ENCODE assay signal across 21 cellular contexts in the genomic region with DNA sequence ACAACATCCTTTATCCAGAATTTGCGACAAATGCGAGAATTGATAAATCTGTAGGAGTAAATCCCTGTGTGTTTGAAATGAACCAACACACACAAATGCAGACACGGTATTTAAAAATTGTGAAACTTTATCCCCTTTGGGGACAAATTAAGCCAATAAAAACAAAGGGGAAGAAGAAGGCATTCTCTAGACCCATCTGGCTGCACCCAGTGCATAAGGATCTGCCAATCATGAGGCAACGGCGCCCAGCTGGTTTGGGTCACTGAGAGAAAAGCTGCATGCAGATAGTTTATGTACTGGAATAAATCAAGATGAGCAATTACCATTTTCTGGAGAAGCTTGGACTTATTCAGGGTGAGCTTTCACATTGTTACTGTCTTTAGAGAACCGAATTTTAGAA. TPM values are rescaled to one million over a fixed set of nuclear protein-coding genes. Genes with fewer than 3 reads are reported as not detected.
DNase-seq lines count a peak whose midpoint lies in the region; TF ChIP-seq lines count a peak whose summit lies in the region.
"Had no signal": no experiment of that assay in that cellular context is flagged by ENCODE, and none has a peak within 500 bp of the region (broad histone marks: within the 10 kb centered on the region; RNA-seq: fewer than 3 reads in every experiment).

No MANE protein-coding gene starts in this region.

- peak overlapping the region in 42 of 59 donors; percentile 0 to 93 (median 53) for H3K27ac ChIP-seq in dorsolateral prefrontal cortex
- H3K27ac ChIP-seq: BLaER1 treated with 17β-estradiol and CSF1 and Interleukin-3, amounts not matched to agents 10 nM and 100 nM had no signal

- no peak for TF ChIP-seq CTCF in dorsolateral prefrontal cortex (IDR thresholded peaks at IDR 0.05 in 54 of 56, conservative IDR thresholded peaks at IDR 0.05 in 2 of 56; ENCODE audit: low read depth in 1 of 56, partially characterized antibody in 56 of 56)

- no peak overlapping the region for H3K4me3 ChIP-seq in dorsolateral prefrontal cortex
- H3K4me3 ChIP-seq: BLaER1 treated with 17β-estradiol and CSF1 and Interleukin-3, amounts not matched to agents 10 nM and 100 nM; GM12878; GM23338; MG63 had no signal

- peaks cover 0 to 6% (median 0%) of the 10 kb centered on the region in 45 donors for H3K27me3 ChIP-seq in dorsolateral prefrontal cortex
- H3K27me3 ChIP-seq: BLaER1 treated with 17β-estradiol and CSF1 and Interleukin-3, amounts not matched to agents 10 nM and 100 nM had no signal

- intact Hi-C loops in dorsolateral prefrontal cortex (cut with DNase I), result loop anchor here (10.0 kb wide), 3 partner anchors 78 to 198 kb away; no protein-coding TSS in a partner anchor

- DNase-seq in NCI-H82 (lab: John Stamatoyannopoulos, UW), result peak; percentile 40
- DNase-seq in NCI-H82 treated with DMSO at 0.1 percent for 48 hours (lab: John Stamatoyannopoulos, UW; ENCODE audit: unreplicated experiment), result no peak
- peak in 7 of 10 donors; percentile 37 to 65 (median 45) for DNase-seq in dorsolateral prefrontal cortex
- peak; percentile 30 for DNase-seq in medulla oblongata (ENCODE audit: extremely low spot score)
- no peak for DNase-seq in ecto neural progenitor cell (ENCODE audit: low spot score)
- no peak for DNase-seq in NCI-H2107 (lab: John Stamatoyannopoulos, UW)
- DNase-seq in H4 (ENCODE audit: low spot score), result no peak
- DNase-seq: CD4-positive, alpha-beta T cell; GDM1; HCEC 1CT; KBM-7; MG63; NCI-H1105 treated with DMSO at 0.1 percent for 48 hours; NCI-H2029; NCI-H226; NCI-H510A; PC-3 had no signal

RNA-seq across cellular contexts. Expression of a gene that starts 45.7 kb away (rescaled TPM):
- total RNA-seq in dorsolateral prefrontal cortex, result 1 to 10 TPM in 119 of 120 experiments, under 1 TPM in 1; 0.93 to 7.4 (median 3.3) TPM
- total RNA-seq in H4 (2014; rRNA removed; shearing (Covaris generic)), result not detected in 2 replicates
- total RNA-seq: A172; CD4-positive, alpha-beta T cell; GM12878; GM23338 had no signal

Comparison
In these comparisons a context has a peak if more than half of its experiments do, and no peak if none do; other contexts are left out.
1. DNase-seq: peak in NCI-H82 (single experiment), dorsolateral prefrontal cortex (7 of 10) and medulla oblongata (single experiment); none in NCI-H82 treated with DMSO at 0.1 percent for 48 hours (single experiment), ecto neural progenitor cell (single experiment), NCI-H2107 (single experiment) and H4 (single experiment).